8 cellular contexts compared by ENCODE assay signal in genomic region chr16:30185141-30185682, GRCh38. TPM values are rescaled to one million over a fixed set of nuclear protein-coding genes. Genes with fewer than 3 reads are reported as not detected.
DNase-seq lines count a peak whose midpoint lies in the region; ATAC-seq lines count a peak whose summit lies in the region.

No MANE protein-coding gene starts in this region.

- H3K4me1 Mint-ChIP-seq in activated T-cell treated with anti-CD3 and anti-CD28 coated beads, Interleukin-2, amount 50 U/mL, for 24 hours (ENCODE audit: low read depth), result peaks cover 38% of the 10 kb centered on the region

- DNase-seq in Right ventricle myocardium superior, result peak; percentile 43
- no peak for DNase-seq in Right ventricle myocardium inferior (ENCODE audit: missing footprints)
- DNase-seq in activated T-cell treated with anti-CD3 and anti-CD28 coated beads, Interleukin-2, amount 50 U/mL, for 24 hours, result no peak
- peak; percentile 56 to 76 for DNase-seq in aorta
- DNase-seq in SHP77 (lab: John Stamatoyannopoulos, UW), result no peak
- DNase-seq in NCI-H446 treated with DMSO at 0.1 percent for 48 hours (lab: John Stamatoyannopoulos, UW), result no peak
- DNase-seq in NCI-H524 (lab: John Stamatoyannopoulos, UW), result no peak

- peaks cover 0 to 3% of the 10 kb centered on the region in 2 donors for H3K36me3 ChIP-seq in mucosa of rectum (ENCODE audit: control insufficient read depth in 2 of 2, insufficient read depth in 2 of 2, low read length in 2 of 2)
- no peaks in the 10 kb centered on the region for H3K36me3 ChIP-seq in aorta (ENCODE audit: control insufficient read depth in 1 of 2, insufficient read depth in 2 of 2, low read length in 1 of 2)

- WGBS in aorta, 2 donors, result 84 to 93% methylated on average over 12 of the region's 12 CpGs

- H3K27me3 Mint-ChIP-seq in activated T-cell treated with anti-CD3 and anti-CD28 coated beads, Interleukin-2, amount 50 U/mL, for 24 hours, result no peaks in the 10 kb centered on the region

- H3K27ac ChIP-seq in mucosa of rectum (ENCODE audit: low read depth in 2 of 2, low read length in 2 of 2) (peak overlapping the region; percentile 77 to 88), aorta (ENCODE audit: low read depth in 1 of 2, low read length in 2 of 2) (no peak overlapping the region)

- peak overlapping the region; percentile 99 for H3K4me3 Mint-ChIP-seq in activated T-cell treated with anti-CD3 and anti-CD28 coated beads, Interleukin-2, amount 50 U/mL, for 24 hours

- H3K4me3 ChIP-seq in mucosa of rectum (ENCODE audit: low read length in 2 of 2) (peak overlapping the region; percentile 63 to 68), aorta (ENCODE audit: low read length in 2 of 2) (no peak overlapping the region)

- peaks cover 45% of the 10 kb centered on the region for H3K36me3 Mint-ChIP-seq in activated T-cell treated with anti-CD3 and anti-CD28 coated beads, Interleukin-2, amount 50 U/mL, for 24 hours (ENCODE audit: low read depth)

- H3K4me1 ChIP-seq in mucosa of rectum (ENCODE audit: control insufficient read depth in 2 of 2, insufficient read depth in 2 of 2, low read length in 2 of 2) (peaks cover 21 to 22% of the 10 kb centered on the region in 2 donors), aorta (ENCODE audit: control insufficient read depth in 1 of 2, insufficient read depth in 2 of 2, low read length in 2 of 2) (no peaks in the 10 kb centered on the region)

- H3K27ac Mint-ChIP-seq in activated T-cell treated with anti-CD3 and anti-CD28 coated beads, Interleukin-2, amount 50 U/mL, for 24 hours, result peak overlapping the region; percentile 98

- H3K9me3 Mint-ChIP-seq in activated T-cell treated with anti-CD3 and anti-CD28 coated beads, Interleukin-2, amount 50 U/mL, for 24 hours, result no peaks in the 10 kb centered on the region

- H3K9me3 ChIP-seq in mucosa of rectum (ENCODE audit: control insufficient read depth in 2 of 2, low read length in 2 of 2), result no peaks in the 10 kb centered on the region
- no peaks in the 10 kb centered on the region for H3K9me3 ChIP-seq in aorta (ENCODE audit: control insufficient read depth, low read length)

- H3K9ac ChIP-seq in mucosa of rectum (ENCODE audit: low read depth in 1 of 2, low read length in 2 of 2), result peak overlapping the region; percentile 62 to 63

- peak; percentile 1 for ATAC-seq in Right ventricle myocardium superior (ENCODE audit: poor library complexity)
- no peak for ATAC-seq in Right ventricle myocardium inferior
- ATAC-seq in aorta (ENCODE audit: low FRiP score), result no peak

- intact Hi-C loops in Right ventricle myocardium superior (cut with DNase I) (no loop called here), Right ventricle myocardium inferior (cut with DNase I) (no loop called here), aorta (cut with DNase I) (no loop called here)

- no peaks in the 10 kb centered on the region for H3K27me3 ChIP-seq in mucosa of rectum (ENCODE audit: control insufficient read depth in 2 of 2, insufficient read depth in 2 of 2, low read length in 2 of 2)
- no peaks in the 10 kb centered on the region for H3K27me3 ChIP-seq in aorta (ENCODE audit: control insufficient read depth in 1 of 2, insufficient read depth in 2 of 2, low read length in 1 of 2)

RNA-seq across cellular contexts. Expression of gene CORO1A, which starts 1.8 kb away (rescaled TPM):
- total RNA-seq in Right ventricle myocardium superior (8.4 TPM), Right ventricle myocardium inferior (15.8 TPM), aorta (10 to 100 TPM; 38.4 to 42.8 TPM)
- 10 to 100 TPM; 12.8 to 48.2 TPM for polyA plus RNA-seq in aorta

RNA-seq across cellular contexts. Expression of gene BOLA2B, which starts 8.3 kb away (rescaled TPM):
- total RNA-seq in Right ventricle myocardium superior (48.7 TPM), Right ventricle myocardium inferior (49.7 TPM), aorta (10 to 100 TPM; 31.3 to 52.1 TPM)
- polyA plus RNA-seq in aorta, result 100 to 1,000 TPM in 1 of 2 donors, 10 to 100 TPM in 1; 81.6 to 145 TPM

RNA-seq across cellular contexts. Expression of gene SLX1A, which starts 8.5 kb away (rescaled TPM):
- 16.2 TPM for total RNA-seq in Right ventricle myocardium superior
- total RNA-seq in Right ventricle myocardium inferior, result 7.4 TPM
- total RNA-seq in aorta, result 10 to 100 TPM; 19.8 to 38.9 TPM
- 10 to 100 TPM; 23.4 to 66.6 TPM for polyA plus RNA-seq in aorta

RNA-seq across cellular contexts. Expression of gene SULT1A3, which starts 13.8 kb away (rescaled TPM):
- total RNA-seq in Right ventricle myocardium superior, result 3.3 TPM
- total RNA-seq in Right ventricle myocardium inferior, result 10.3 TPM
- 10 to 100 TPM in 1 of 2 donors, 1 to 10 TPM in 1; 6.6 to 29.7 TPM for total RNA-seq in aorta
- 10 to 100 TPM; 19.7 to 91.1 TPM for polyA plus RNA-seq in aorta

Comparison
In these comparisons a context has a peak if more than half of its experiments do, and no peak if none do; other contexts are left out.
1. DNase-seq: peak in Right ventricle myocardium superior (single experiment) and aorta (2 of 2); none in Right ventricle myocardium inferior (single experiment), activated T-cell treated with anti-CD3 and anti-CD28 coated beads, Interleukin-2, amount 50 U/mL, for 24 hours (single experiment), SHP77 (0 of 2), NCI-H446 treated with DMSO at 0.1 percent for 48 hours (single experiment) and NCI-H524 (0 of 2).
2. H3K27ac ChIP-seq: peak in mucosa of rectum (2 of 2); none in aorta (0 of 2).
3. H3K4me3 ChIP-seq: peak in mucosa of rectum (2 of 2); none in aorta (0 of 2).